In the genomic region with DNA sequence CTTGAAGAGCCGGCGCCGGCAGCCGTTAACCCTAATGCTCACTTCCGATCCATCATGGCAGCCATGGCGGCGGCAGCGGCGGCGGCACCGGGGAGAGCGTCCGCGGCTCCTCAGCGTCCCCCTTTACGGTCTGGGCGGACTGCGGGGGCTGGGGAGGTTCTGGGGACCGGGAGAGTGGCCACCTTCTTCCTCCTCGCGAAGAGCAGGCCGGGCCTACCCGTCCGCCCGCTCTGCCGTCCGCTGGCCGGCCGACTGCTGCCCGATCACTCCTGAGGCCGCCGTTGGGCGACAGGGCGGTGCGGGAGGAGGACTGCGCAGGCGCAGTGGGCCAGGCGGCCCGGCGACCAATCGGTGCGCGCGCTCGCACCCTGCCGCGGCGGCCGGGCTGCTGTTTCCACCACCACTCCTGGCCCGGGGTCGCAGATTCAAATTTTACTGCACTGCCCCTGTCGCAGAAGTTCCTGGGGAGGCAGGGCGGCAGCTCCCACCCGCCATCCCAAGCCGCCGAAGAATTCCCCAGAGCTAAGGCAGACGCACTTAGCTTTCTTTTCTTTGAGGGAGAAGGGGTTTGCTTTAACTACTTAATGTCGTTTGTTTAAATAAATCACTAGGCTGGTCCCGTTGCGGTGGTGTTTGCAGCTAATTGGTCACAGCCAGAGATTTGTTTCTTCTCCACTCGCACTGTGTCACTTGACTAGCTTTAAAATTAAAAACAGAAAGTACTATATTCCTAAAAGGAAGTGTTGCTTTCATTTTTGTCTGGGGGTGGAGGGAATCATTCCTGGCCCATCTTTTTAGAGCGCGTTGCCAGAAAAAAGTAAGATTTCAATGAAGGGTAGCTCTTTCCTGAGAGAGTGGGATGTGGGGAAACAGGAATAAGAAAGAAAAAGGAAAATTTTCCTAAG, we compare ENCODE assay signal across 1 cellular context.
TF ChIP-seq lines count a peak whose summit lies in the region.

A gene (minus strand): TSS at position 290 of the 905 bp plus-strand sequence. CDS start 452 bp downstream, outside the sequence.

TF ChIP-seq in HepG2, 621 proteins besides CTCF, POLR2A, EP300 and RAD21 (continued from another document and continues in another):
- TF ChIP-seq, protein P1, sequence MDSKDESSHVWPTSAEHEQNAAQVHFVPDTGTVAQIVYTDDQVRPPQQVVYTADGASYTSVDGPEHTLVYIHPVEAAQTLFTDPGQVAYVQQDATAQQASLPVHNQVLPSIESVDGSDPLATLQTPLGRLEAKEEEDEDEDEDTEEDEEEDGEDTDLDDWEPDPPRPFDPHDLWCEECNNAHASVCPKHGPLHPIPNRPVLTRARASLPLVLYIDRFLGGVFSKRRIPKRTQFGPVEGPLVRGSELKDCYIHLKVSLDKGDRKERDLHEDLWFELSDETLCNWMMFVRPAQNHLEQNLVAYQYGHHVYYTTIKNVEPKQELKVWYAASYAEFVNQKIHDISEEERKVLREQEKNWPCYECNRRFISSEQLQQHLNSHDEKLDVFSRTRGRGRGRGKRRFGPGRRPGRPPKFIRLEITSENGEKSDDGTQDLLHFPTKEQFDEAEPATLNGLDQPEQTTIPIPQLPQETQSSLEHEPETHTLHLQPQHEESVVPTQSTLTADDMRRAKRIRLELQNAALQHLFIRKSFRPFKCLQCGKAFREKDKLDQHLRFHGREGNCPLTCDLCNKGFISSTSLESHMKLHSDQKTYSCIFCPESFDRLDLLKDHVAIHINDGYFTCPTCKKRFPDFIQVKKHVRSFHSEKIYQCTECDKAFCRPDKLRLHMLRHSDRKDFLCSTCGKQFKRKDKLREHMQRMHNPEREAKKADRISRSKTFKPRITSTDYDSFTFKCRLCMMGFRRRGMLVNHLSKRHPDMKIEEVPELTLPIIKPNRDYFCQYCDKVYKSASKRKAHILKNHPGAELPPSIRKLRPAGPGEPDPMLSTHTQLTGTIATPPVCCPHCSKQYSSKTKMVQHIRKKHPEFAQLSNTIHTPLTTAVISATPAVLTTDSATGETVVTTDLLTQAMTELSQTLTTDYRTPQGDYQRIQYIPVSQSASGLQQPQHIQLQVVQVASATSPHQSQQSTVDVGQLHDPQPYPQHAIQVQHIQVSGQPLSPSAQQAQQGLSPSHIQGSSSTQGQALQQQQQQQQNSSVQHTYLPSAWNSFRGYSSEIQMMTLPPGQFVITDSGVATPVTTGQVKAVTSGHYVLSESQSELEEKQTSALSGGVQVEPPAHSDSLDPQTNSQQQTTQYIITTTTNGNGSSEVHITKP (CRISPR knock-in tag; IDR thresholded peaks at IDR 0.05; ENCODE audit: low read depth): no peak
- TF ChIP-seq AKAP8 (CRISPR knock-in tag; IDR thresholded peaks at IDR 0.05): no peak
- no peak for TF ChIP-seq TRIM24 (CRISPR knock-in tag; IDR thresholded peaks at IDR 0.05)
- TF ChIP-seq, protein P2, sequence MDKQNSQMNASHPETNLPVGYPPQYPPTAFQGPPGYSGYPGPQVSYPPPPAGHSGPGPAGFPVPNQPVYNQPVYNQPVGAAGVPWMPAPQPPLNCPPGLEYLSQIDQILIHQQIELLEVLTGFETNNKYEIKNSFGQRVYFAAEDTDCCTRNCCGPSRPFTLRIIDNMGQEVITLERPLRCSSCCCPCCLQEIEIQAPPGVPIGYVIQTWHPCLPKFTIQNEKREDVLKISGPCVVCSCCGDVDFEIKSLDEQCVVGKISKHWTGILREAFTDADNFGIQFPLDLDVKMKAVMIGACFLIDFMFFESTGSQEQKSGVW (CRISPR knock-in tag; IDR thresholded peaks at IDR 0.05; ENCODE audit: borderline replicate concordance): no peak
- 0 out of 2 replicates have a peak, but pooled peaks have one; percentile 33 for TF ChIP-seq NCOA2 (CRISPR knock-in tag; IDR thresholded peaks at IDR 0.05)
- no peak for TF ChIP-seq BHLHE40 (IDR thresholded peaks at IDR 0.05; ENCODE audit: low read length)
- no peak for TF ChIP-seq SRSF4 (IDR thresholded peaks at IDR 0.05; ENCODE audit: low read depth, low read length, poor library complexity, severe bottlenecking)
- TF ChIP-seq ZBTB38 (CRISPR knock-in tag; IDR thresholded peaks at IDR 0.05): peak; percentile 62
- peak; percentile 26 for TF ChIP-seq IRF2 (CRISPR knock-in tag; IDR thresholded peaks at IDR 0.05)
- TF ChIP-seq SRSF9 (IDR thresholded peaks at IDR 0.05; ENCODE audit: borderline replicate concordance, insufficient read depth, low read depth, low read length, poor library complexity, severe bottlenecking): no peak
- no peak for TF ChIP-seq ZNF703 (CRISPR knock-in tag; IDR thresholded peaks at IDR 0.05; ENCODE audit: borderline replicate concordance)
- no peak for TF ChIP-seq GABPA (IDR thresholded peaks at IDR 0.05; ENCODE audit: low read depth, low read length)
- TF ChIP-seq GABPA (CRISPR knock-in tag; IDR thresholded peaks at IDR 0.05; ENCODE audit: low read depth): no peak
- no peak; the same call in none of the 2 replicates for TF ChIP-seq ZNF501 (CRISPR knock-in tag; IDR thresholded peaks at IDR 0.05)
- TF ChIP-seq ZNF562 (CRISPR knock-in tag; IDR thresholded peaks at IDR 0.05; ENCODE audit: borderline replicate concordance): no peak
- TF ChIP-seq SPEN (CRISPR knock-in tag; IDR thresholded peaks at IDR 0.05; ENCODE audit: low read depth): peak; percentile 29; the same call in 1 of the 2 replicates
- TF ChIP-seq, protein P3, sequence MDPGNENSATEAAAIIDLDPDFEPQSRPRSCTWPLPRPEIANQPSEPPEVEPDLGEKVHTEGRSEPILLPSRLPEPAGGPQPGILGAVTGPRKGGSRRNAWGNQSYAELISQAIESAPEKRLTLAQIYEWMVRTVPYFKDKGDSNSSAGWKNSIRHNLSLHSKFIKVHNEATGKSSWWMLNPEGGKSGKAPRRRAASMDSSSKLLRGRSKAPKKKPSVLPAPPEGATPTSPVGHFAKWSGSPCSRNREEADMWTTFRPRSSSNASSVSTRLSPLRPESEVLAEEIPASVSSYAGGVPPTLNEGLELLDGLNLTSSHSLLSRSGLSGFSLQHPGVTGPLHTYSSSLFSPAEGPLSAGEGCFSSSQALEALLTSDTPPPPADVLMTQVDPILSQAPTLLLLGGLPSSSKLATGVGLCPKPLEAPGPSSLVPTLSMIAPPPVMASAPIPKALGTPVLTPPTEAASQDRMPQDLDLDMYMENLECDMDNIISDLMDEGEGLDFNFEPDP (CRISPR knock-in tag; conservative IDR thresholded peaks at IDR 0.05): no peak
- no peak for TF ChIP-seq FOXK2 (IDR thresholded peaks at IDR 0.05)
- TF ChIP-seq, protein P4, sequence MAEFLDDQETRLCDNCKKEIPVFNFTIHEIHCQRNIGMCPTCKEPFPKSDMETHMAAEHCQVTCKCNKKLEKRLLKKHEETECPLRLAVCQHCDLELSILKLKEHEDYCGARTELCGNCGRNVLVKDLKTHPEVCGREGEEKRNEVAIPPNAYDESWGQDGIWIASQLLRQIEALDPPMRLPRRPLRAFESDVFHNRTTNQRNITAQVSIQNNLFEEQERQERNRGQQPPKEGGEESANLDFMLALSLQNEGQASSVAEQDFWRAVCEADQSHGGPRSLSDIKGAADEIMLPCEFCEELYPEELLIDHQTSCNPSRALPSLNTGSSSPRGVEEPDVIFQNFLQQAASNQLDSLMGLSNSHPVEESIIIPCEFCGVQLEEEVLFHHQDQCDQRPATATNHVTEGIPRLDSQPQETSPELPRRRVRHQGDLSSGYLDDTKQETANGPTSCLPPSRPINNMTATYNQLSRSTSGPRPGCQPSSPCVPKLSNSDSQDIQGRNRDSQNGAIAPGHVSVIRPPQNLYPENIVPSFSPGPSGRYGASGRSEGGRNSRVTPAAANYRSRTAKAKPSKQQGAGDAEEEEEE (CRISPR knock-in tag; IDR thresholded peaks at IDR 0.05; ENCODE audit: borderline replicate concordance): no peak
- TF ChIP-seq, protein P5, sequence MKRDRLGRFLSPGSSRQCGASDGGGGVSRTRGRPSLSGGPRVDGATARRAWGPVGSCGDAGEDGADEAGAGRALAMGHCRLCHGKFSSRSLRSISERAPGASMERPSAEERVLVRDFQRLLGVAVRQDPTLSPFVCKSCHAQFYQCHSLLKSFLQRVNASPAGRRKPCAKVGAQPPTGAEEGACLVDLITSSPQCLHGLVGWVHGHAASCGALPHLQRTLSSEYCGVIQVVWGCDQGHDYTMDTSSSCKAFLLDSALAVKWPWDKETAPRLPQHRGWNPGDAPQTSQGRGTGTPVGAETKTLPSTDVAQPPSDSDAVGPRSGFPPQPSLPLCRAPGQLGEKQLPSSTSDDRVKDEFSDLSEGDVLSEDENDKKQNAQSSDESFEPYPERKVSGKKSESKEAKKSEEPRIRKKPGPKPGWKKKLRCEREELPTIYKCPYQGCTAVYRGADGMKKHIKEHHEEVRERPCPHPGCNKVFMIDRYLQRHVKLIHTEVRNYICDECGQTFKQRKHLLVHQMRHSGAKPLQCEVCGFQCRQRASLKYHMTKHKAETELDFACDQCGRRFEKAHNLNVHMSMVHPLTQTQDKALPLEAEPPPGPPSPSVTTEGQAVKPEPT (CRISPR knock-in tag; IDR thresholded peaks at IDR 0.05; ENCODE audit: low read depth): no peak
- TF ChIP-seq, protein P6, sequence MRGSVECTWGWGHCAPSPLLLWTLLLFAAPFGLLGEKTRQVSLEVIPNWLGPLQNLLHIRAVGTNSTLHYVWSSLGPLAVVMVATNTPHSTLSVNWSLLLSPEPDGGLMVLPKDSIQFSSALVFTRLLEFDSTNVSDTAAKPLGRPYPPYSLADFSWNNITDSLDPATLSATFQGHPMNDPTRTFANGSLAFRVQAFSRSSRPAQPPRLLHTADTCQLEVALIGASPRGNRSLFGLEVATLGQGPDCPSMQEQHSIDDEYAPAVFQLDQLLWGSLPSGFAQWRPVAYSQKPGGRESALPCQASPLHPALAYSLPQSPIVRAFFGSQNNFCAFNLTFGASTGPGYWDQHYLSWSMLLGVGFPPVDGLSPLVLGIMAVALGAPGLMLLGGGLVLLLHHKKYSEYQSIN (CRISPR knock-in tag; IDR thresholded peaks at IDR 0.05; ENCODE audit: borderline replicate concordance): no peak
- TF ChIP-seq, protein P7, sequence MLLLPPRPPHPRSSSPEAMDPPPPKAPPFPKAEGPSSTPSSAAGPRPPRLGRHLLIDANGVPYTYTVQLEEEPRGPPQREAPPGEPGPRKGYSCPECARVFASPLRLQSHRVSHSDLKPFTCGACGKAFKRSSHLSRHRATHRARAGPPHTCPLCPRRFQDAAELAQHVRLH (CRISPR knock-in tag; IDR thresholded peaks at IDR 0.05; ENCODE audit: borderline replicate concordance, low read depth): no peak
- TF ChIP-seq, protein P8, sequence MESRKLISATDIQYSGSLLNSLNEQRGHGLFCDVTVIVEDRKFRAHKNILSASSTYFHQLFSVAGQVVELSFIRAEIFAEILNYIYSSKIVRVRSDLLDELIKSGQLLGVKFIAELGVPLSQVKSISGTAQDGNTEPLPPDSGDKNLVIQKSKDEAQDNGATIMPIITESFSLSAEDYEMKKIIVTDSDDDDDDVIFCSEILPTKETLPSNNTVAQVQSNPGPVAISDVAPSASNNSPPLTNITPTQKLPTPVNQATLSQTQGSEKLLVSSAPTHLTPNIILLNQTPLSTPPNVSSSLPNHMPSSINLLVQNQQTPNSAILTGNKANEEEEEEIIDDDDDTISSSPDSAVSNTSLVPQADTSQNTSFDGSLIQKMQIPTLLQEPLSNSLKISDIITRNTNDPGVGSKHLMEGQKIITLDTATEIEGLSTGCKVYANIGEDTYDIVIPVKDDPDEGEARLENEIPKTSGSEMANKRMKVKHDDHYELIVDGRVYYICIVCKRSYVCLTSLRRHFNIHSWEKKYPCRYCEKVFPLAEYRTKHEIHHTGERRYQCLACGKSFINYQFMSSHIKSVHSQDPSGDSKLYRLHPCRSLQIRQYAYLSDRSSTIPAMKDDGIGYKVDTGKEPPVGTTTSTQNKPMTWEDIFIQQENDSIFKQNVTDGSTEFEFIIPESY (CRISPR knock-in tag; IDR thresholded peaks at IDR 0.05): no peak
- no peak for TF ChIP-seq HOXD1 (CRISPR knock-in tag; IDR thresholded peaks at IDR 0.05)
- no peak for TF ChIP-seq ZMYM3 (CRISPR knock-in tag; IDR thresholded peaks at IDR 0.05)
- TF ChIP-seq, protein P9, sequence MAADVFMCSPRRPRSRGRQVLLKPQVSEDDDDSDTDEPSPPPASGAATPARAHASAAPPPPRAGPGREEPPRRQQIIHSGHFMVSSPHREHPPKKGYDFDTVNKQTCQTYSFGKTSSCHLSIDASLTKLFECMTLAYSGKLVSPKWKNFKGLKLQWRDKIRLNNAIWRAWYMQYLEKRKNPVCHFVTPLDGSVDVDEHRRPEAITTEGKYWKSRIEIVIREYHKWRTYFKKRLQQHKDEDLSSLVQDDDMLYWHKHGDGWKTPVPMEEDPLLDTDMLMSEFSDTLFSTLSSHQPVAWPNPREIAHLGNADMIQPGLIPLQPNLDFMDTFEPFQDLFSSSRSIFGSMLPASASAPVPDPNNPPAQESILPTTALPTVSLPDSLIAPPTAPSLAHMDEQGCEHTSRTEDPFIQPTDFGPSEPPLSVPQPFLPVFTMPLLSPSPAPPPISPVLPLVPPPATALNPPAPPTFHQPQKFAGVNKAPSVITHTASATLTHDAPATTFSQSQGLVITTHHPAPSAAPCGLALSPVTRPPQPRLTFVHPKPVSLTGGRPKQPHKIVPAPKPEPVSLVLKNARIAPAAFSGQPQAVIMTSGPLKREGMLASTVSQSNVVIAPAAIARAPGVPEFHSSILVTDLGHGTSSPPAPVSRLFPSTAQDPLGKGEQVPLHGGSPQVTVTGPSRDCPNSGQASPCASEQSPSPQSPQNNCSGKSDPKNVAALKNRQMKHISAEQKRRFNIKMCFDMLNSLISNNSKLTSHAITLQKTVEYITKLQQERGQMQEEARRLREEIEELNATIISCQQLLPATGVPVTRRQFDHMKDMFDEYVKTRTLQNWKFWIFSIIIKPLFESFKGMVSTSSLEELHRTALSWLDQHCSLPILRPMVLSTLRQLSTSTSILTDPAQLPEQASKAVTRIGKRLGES (CRISPR knock-in tag; IDR thresholded peaks at IDR 0.05; ENCODE audit: borderline replicate concordance): no peak
- TF ChIP-seq, protein P10, sequence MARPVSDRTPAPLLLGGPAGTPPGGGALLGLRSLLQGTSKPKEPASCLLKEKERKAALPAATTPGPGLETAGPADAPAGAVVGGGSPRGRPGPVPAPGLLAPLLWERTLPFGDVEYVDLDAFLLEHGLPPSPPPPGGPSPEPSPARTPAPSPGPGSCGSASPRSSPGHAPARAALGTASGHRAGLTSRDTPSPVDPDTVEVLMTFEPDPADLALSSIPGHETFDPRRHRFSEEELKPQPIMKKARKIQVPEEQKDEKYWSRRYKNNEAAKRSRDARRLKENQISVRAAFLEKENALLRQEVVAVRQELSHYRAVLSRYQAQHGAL (CRISPR knock-in tag; IDR thresholded peaks at IDR 0.05; ENCODE audit: not compliant biosample characterization): no peak
- TF ChIP-seq MBNL3 (CRISPR knock-in tag; conservative IDR thresholded peaks at IDR 0.05): no peak
- TF ChIP-seq ZNF660 (CRISPR knock-in tag; IDR thresholded peaks at IDR 0.05; ENCODE audit: borderline replicate concordance, low read depth): no peak
- TF ChIP-seq ZNF605 (CRISPR knock-in tag; IDR thresholded peaks at IDR 0.05): peak; percentile 26; the same call in 1 of the 2 replicates
- TF ChIP-seq, protein P11, sequence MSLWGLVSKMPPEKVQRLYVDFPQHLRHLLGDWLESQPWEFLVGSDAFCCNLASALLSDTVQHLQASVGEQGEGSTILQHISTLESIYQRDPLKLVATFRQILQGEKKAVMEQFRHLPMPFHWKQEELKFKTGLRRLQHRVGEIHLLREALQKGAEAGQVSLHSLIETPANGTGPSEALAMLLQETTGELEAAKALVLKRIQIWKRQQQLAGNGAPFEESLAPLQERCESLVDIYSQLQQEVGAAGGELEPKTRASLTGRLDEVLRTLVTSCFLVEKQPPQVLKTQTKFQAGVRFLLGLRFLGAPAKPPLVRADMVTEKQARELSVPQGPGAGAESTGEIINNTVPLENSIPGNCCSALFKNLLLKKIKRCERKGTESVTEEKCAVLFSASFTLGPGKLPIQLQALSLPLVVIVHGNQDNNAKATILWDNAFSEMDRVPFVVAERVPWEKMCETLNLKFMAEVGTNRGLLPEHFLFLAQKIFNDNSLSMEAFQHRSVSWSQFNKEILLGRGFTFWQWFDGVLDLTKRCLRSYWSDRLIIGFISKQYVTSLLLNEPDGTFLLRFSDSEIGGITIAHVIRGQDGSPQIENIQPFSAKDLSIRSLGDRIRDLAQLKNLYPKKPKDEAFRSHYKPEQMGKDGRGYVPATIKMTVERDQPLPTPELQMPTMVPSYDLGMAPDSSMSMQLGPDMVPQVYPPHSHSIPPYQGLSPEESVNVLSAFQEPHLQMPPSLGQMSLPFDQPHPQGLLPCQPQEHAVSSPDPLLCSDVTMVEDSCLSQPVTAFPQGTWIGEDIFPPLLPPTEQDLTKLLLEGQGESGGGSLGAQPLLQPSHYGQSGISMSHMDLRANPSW (CRISPR knock-in tag; IDR thresholded peaks at IDR 0.05; ENCODE audit: borderline replicate concordance): peak; percentile 67; the same call in 1 of the 2 replicates
